ENCODE assay signal across 8 cellular contexts in genomic region chr14:73026243-73026844, GRCh38. TPM values are rescaled to one million over a fixed set of nuclear protein-coding genes. Genes with fewer than 3 reads are reported as not detected.
A peak's percentile ranks its signal among the peaks of the same experiment; 100 is the strongest.
DNase-seq lines count a peak whose midpoint lies in the region; ATAC-seq and FAIRE-seq lines count a peak whose summit lies in the region.

No MANE protein-coding gene starts in this region.

- H3K9me3 ChIP-seq in HUES64 (ENCODE audit: insufficient read depth, low read depth, low read length) (no peaks in the 10 kb centered on the region), iPS-18a (ENCODE audit: control insufficient read depth, low read depth, low read length) (no peaks in the 10 kb centered on the region)

- H3K4me1 ChIP-seq in HUES64 (ENCODE audit: insufficient read depth, low read length) (peaks cover 11% of the 10 kb centered on the region; the same call in 1 of the 2 replicates), iPS-18a (ENCODE audit: control insufficient read depth, low read depth, low read length) (peaks cover 15% of the 10 kb centered on the region)

- FAIRE-seq in RCC 7860 (lab: Jason Lieb, UNC) = no peak

- peak overlapping the region; percentile 87 to 94 for H3K27ac Mint-ChIP-seq in activated naive CD4-positive, alpha-beta T cell treated with anti-CD3 and anti-CD28 coated beads, Interleukin-2, amount 50 U/mL, for 72 hours
- H3K27ac Mint-ChIP-seq in stimulated activated naive CD8-positive, alpha-beta T cell treated with anti-CD3 and anti-CD28 coated beads, Interleukin-15, amount 100 ng/mL, for 72 hours = peak overlapping the region; percentile 68 to 88

- H3K9me3 Mint-ChIP-seq in activated naive CD4-positive, alpha-beta T cell treated with anti-CD3 and anti-CD28 coated beads, Interleukin-2, amount 50 U/mL, for 72 hours = no peaks in the 10 kb centered on the region
- H3K9me3 Mint-ChIP-seq in stimulated activated naive CD8-positive, alpha-beta T cell treated with anti-CD3 and anti-CD28 coated beads, Interleukin-15, amount 100 ng/mL, for 72 hours = no peaks in the 10 kb centered on the region

- H3K36me3 ChIP-seq in HUES64 (ENCODE audit: insufficient read depth, low read length) = peaks cover 19% of the 10 kb centered on the region
- peaks cover 9% of the 10 kb centered on the region for H3K36me3 ChIP-seq in iPS-18a (ENCODE audit: control insufficient read depth, low read depth, low read length)

- peak in 1 of 2 donors; percentile 7 for DNase-seq in activated naive CD4-positive, alpha-beta T cell treated with anti-CD3 and anti-CD28 coated beads, Interleukin-2, amount 50 U/mL, for 72 hours (ENCODE audit: low spot score in 2 of 2)
- DNase-seq in stimulated activated naive CD8-positive, alpha-beta T cell treated with anti-CD3 and anti-CD28 coated beads, Interleukin-15, amount 100 ng/mL, for 72 hours = no peak
- DNase-seq in RCC 7860 (ENCODE audit: low spot score) (no peak), germinal center (ENCODE audit: low spot score) (no peak)
- DNase-seq in activated CD4-positive, CD25-positive, alpha-beta regulatory T cell treated with anti-CD3 and anti-CD28 coated beads, Interleukin-2, amount 50 U/mL, for 72 hours = no peak

- 13% methylated on average over 14 of the region's 21 CpGs for WGBS in HUES64

- peak overlapping the region; percentile 70 for H3K4me3 ChIP-seq in HUES64 (ENCODE audit: low read length)
- H3K4me3 ChIP-seq in iPS-18a (ENCODE audit: low read length) = peak overlapping the region; percentile 84

- H3K27me3 Mint-ChIP-seq in stimulated activated naive CD8-positive, alpha-beta T cell treated with anti-CD3 and anti-CD28 coated beads, Interleukin-15, amount 100 ng/mL, for 72 hours = no peaks in the 10 kb centered on the region

- H3K27ac ChIP-seq in HUES64 (ENCODE audit: low read depth, low read length) (no peak overlapping the region), iPS-18a (ENCODE audit: low read length) (no peak overlapping the region)

- peaks cover 45% of the 10 kb centered on the region for H3K4me1 Mint-ChIP-seq in stimulated activated naive CD8-positive, alpha-beta T cell treated with anti-CD3 and anti-CD28 coated beads, Interleukin-15, amount 100 ng/mL, for 72 hours

- H3K36me3 Mint-ChIP-seq in activated naive CD4-positive, alpha-beta T cell treated with anti-CD3 and anti-CD28 coated beads, Interleukin-2, amount 50 U/mL, for 72 hours = peaks cover 14 to 36% of the 10 kb centered on the region in 2 donors

- H3K27me3 ChIP-seq in HUES64 (ENCODE audit: insufficient read depth, low read length) = no peaks in the 10 kb centered on the region
- H3K27me3 ChIP-seq in iPS-18a (ENCODE audit: control insufficient read depth, insufficient read depth, low read length) = no peaks in the 10 kb centered on the region

- peak overlapping the region; percentile 93 to 98 for H3K4me3 Mint-ChIP-seq in stimulated activated naive CD8-positive, alpha-beta T cell treated with anti-CD3 and anti-CD28 coated beads, Interleukin-15, amount 100 ng/mL, for 72 hours

- H3K9ac ChIP-seq in HUES64 (ENCODE audit: low read depth, low read length) (peak overlapping the region; percentile 49; the same call in 1 of the 2 replicates), iPS-18a (ENCODE audit: low read length) (peak overlapping the region; percentile 75)

- ATAC-seq in activated naive CD4-positive, alpha-beta T cell treated with anti-CD3 and anti-CD28 coated beads, Interleukin-2, amount 50 U/mL, for 72 hours = no peak
- no peak for ATAC-seq in stimulated activated naive CD8-positive, alpha-beta T cell treated with anti-CD3 and anti-CD28 coated beads, Interleukin-15, amount 100 ng/mL, for 72 hours
- ATAC-seq in GM18861 (IDR thresholded peaks at IDR 0.05; ENCODE audit: unreplicated experiment) = no peak

RNA-seq across cellular contexts. Expression of gene ZFYVE1, which starts 0.6 kb away (rescaled TPM):
- polyA plus RNA-seq in HUES64 (2013, experiment 1 of 2) = 7.5 TPM
- 8.1 TPM for polyA plus RNA-seq in HUES64 (2013, experiment 2 of 2)
- 10 to 100 TPM; 13.9 to 23.1 TPM for total RNA-seq in activated naive CD4-positive, alpha-beta T cell treated with anti-CD3 and anti-CD28 coated beads, Interleukin-2, amount 50 U/mL, for 72 hours

RNA-seq across cellular contexts. Expression of gene RBM25, which starts 32.0 kb away (rescaled TPM):
- 82.6 TPM for polyA plus RNA-seq in HUES64 (2013, experiment 1 of 2)
- 78.4 TPM for polyA plus RNA-seq in HUES64 (2013, experiment 2 of 2)
- total RNA-seq in activated naive CD4-positive, alpha-beta T cell treated with anti-CD3 and anti-CD28 coated beads, Interleukin-2, amount 50 U/mL, for 72 hours = 100 to 1,000 TPM in 1 of 2 donors, 10 to 100 TPM in 1; 86.4 to 100 TPM
